ENCODE assay signal across 9 cellular contexts in genomic region chr20:34311118-34312023, GRCh38. TPM values are rescaled to one million over a fixed set of nuclear protein-coding genes. Genes with fewer than 3 reads are reported as not detected.
A peak's percentile ranks its signal among the peaks of the same experiment; 100 is the strongest.
DNase-seq lines count a peak whose midpoint lies in the region; ATAC-seq and TF ChIP-seq lines count a peak whose summit lies in the region.
"Had no signal": no experiment of that assay in that cellular context is flagged by ENCODE, and none has a peak within 500 bp of the region (broad histone marks: within the 10 kb centered on the region; RNA-seq: fewer than 3 reads in every experiment).

No MANE protein-coding gene starts in this region.

- H3K36me3 ChIP-seq in neural cell (ENCODE audit: insufficient read depth, low read length): no peaks in the 10 kb centered on the region

- H3K79me2 ChIP-seq in neural cell (replicated peaks; ENCODE audit: insufficient read depth, low read length): no peaks in the 10 kb centered on the region

- H3K27ac ChIP-seq in C4-2B (peak overlapping the region; percentile 65), neural cell (ENCODE audit: low read length) (no peak overlapping the region)

- no peak overlapping the region for H3K9ac ChIP-seq in neural cell (ENCODE audit: low read length)

- TF ChIP-seq CTCF in C4-2B (conservative IDR thresholded peaks at IDR 0.05) (no peak), epithelial cell of proximal tubule (conservative IDR thresholded peaks at IDR 0.05; ENCODE audit: low read depth, low read length) (peak; percentile 11), neural cell (IDR thresholded peaks at IDR 0.05; ENCODE audit: poor library complexity, severe bottlenecking) (peak; percentile 15)

- no peak for ATAC-seq in GM21528 (IDR thresholded peaks at IDR 0.05; ENCODE audit: low FRiP score, unreplicated experiment)
- no peak for ATAC-seq in HG03565 (IDR thresholded peaks at IDR 0.05; ENCODE audit: unreplicated experiment)
- ATAC-seq in GM21786 (IDR thresholded peaks at IDR 0.05; ENCODE audit: unreplicated experiment): no peak

- H2AFZ ChIP-seq in neural cell (ENCODE audit: low read depth, low read length): no peak overlapping the region

- H3K4me3 ChIP-seq in epithelial cell of proximal tubule (ENCODE audit: low read depth, low read length): no peak overlapping the region
- no peak overlapping the region for H3K4me3 ChIP-seq in neural cell (ENCODE audit: low read length)

- no peak for TF ChIP-seq EP300 in neural cell (conservative IDR thresholded peaks at IDR 0.05; ENCODE audit: poor library complexity, severe bottlenecking)

- H3K27me3 ChIP-seq in neural cell (ENCODE audit: insufficient read depth, low read depth, low read length): peaks cover 15% of the 10 kb centered on the region

- no peaks in the 10 kb centered on the region for H3K9me3 ChIP-seq in neural cell (ENCODE audit: low read length)

- no peaks in the 10 kb centered on the region for H3F3A ChIP-seq in neural cell (ENCODE audit: insufficient read depth, low read length, poor library complexity, severe bottlenecking)

- H3K4me2 ChIP-seq in neural cell (ENCODE audit: low read length): no peak overlapping the region

- H3K9me2 ChIP-seq in neural cell (ENCODE audit: insufficient read depth, low read length): no peaks in the 10 kb centered on the region

- TF ChIP-seq RAD21 in neural cell (conservative IDR thresholded peaks at IDR 0.05): no peak

- DNase-seq in NCI-H1105 treated with DMSO at 0.1 percent for 48 hours (lab: John Stamatoyannopoulos, UW) (peak; percentile 51), epithelial cell of proximal tubule (ENCODE audit: low read depth) (no peak), NCI-H2029 treated with DMSO at 0.1 percent for 48 hours (lab: John Stamatoyannopoulos, UW) (no peak)
- DNase-seq: activated CD4-positive, alpha-beta T cell treated with anti-CD3 and anti-CD28 coated beads, Interleukin-2, amount 50 U/mL, for 48 hours had no signal

- H4K20me1 ChIP-seq in neural cell (ENCODE audit: insufficient read depth): no peaks in the 10 kb centered on the region

TF ChIP-seq in neural cell, 6 proteins besides CTCF, POLR2A, EP300 and RAD21:
- no peak for TF ChIP-seq SMC3 (conservative IDR thresholded peaks at IDR 0.05; ENCODE audit: poor library complexity)
- no peak for TF ChIP-seq MXI1 (conservative IDR thresholded peaks at IDR 0.05; ENCODE audit: poor library complexity, severe bottlenecking)
- no peak for TF ChIP-seq EZH2 (IDR thresholded peaks at IDR 0.05; ENCODE audit: borderline replicate concordance, insufficient read depth, low read length, poor library complexity, severe bottlenecking)
- no peak for TF ChIP-seq POLR2AphosphoS5 (IDR thresholded peaks at IDR 0.05)
- no peak for TF ChIP-seq REST (IDR thresholded peaks at IDR 0.05; ENCODE audit: borderline replicate concordance)
- no peak for TF ChIP-seq TAF1 (IDR thresholded peaks at IDR 0.05; ENCODE audit: low read depth)

RNA-seq across cellular contexts. Expression of gene AHCY, which starts 8.2 kb away (rescaled TPM):
- total RNA-seq in epithelial cell of proximal tubule: 194 and 319 TPM in 2 replicates
- 37.1 and 47.8 TPM in 2 replicates for polyA plus RNA-seq in neural cell
- polyA minus RNA-seq in neural cell: 40.5 and 43.8 TPM in 2 replicates

RNA-seq across cellular contexts. Expression of gene ITCH, which starts 51.7 kb away (rescaled TPM):
- total RNA-seq in epithelial cell of proximal tubule: 42.7 and 43.8 TPM in 2 replicates
- polyA plus RNA-seq in neural cell: 33.4 and 39.5 TPM in 2 replicates
- polyA minus RNA-seq in neural cell: 85.7 and 93.2 TPM in 2 replicates
